ENCODE assay signal across 21 cellular contexts in the genomic region with DNA sequence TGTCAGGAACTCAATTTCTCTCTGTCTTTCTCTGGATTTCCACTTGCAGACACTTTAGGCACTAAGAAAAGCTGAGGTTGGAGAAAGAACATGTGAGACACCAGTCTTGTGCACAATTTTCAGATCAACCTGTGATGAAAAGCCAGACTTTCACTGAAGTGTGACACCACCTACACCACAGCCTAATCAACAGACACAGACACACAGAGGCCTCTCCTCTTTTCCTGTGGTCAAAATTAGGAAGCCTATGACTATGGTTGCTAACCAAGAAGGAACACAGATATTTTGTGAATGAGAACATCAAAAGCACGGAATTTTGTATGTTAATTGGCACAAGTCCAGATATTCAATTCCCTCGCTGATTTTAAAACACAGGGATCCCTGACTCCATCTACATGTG. TPM values are rescaled to one million over a fixed set of nuclear protein-coding genes. Genes with fewer than 3 reads are reported as not detected.
"Had no signal": no experiment of that assay in that cellular context is flagged by ENCODE, and none has a peak within 500 bp of the region (broad histone marks: within the 10 kb centered on the region; RNA-seq: fewer than 3 reads in every experiment).

No MANE protein-coding gene starts in this region.

RNA-seq across cellular contexts. Expression of a gene that starts 26.1 kb away (rescaled TPM):
- total RNA-seq: kidney, left ventricle myocardium inferior, lower leg skin, lung, mesothelial cell of epicardium, mononuclear cell, natural killer cell, occipital lobe, osteocyte, posterior vena cava, psoas muscle, right atrium auricular region, right lobe of liver, skeletal muscle tissue, smooth muscle cell, temporal lobe, tibial nerve, ureter, vagina had no signal
- polyA plus RNA-seq: immature natural killer cell, lung, psoas muscle, smooth muscle cell, thymus had no signal

RNA-seq across cellular contexts. Expression of a gene that starts 35.5 kb away (rescaled TPM):
- total RNA-seq: kidney, left ventricle myocardium inferior, lower leg skin, lung, mesothelial cell of epicardium, mononuclear cell, natural killer cell, occipital lobe, osteocyte, posterior vena cava, psoas muscle, right atrium auricular region, right lobe of liver, skeletal muscle tissue, smooth muscle cell, temporal lobe, tibial nerve, ureter, vagina had no signal
- polyA plus RNA-seq: immature natural killer cell, lung, psoas muscle, smooth muscle cell, thymus had no signal

RNA-seq across cellular contexts. Expression of a gene that starts 40.3 kb away (rescaled TPM):
- total RNA-seq: kidney, left ventricle myocardium inferior, lower leg skin, lung, mesothelial cell of epicardium, mononuclear cell, natural killer cell, occipital lobe, osteocyte, posterior vena cava, psoas muscle, right atrium auricular region, right lobe of liver, skeletal muscle tissue, smooth muscle cell, temporal lobe, tibial nerve, ureter, vagina had no signal
- polyA plus RNA-seq: immature natural killer cell, lung, psoas muscle, smooth muscle cell, thymus had no signal

RNA-seq across cellular contexts. Expression of a gene that starts 45.0 kb away (rescaled TPM):
- total RNA-seq: kidney, left ventricle myocardium inferior, lower leg skin, lung, mesothelial cell of epicardium, mononuclear cell, natural killer cell, occipital lobe, osteocyte, posterior vena cava, psoas muscle, right atrium auricular region, right lobe of liver, skeletal muscle tissue, smooth muscle cell, temporal lobe, tibial nerve, ureter, vagina had no signal
- polyA plus RNA-seq: immature natural killer cell, lung, psoas muscle, smooth muscle cell, thymus had no signal

RNA-seq across cellular contexts. Expression of a gene that starts 49.8 kb away (rescaled TPM):
- total RNA-seq: kidney, left ventricle myocardium inferior, lower leg skin, lung, mesothelial cell of epicardium, mononuclear cell, natural killer cell, occipital lobe, osteocyte, posterior vena cava, psoas muscle, right atrium auricular region, right lobe of liver, skeletal muscle tissue, smooth muscle cell, temporal lobe, tibial nerve, ureter, vagina had no signal
- polyA plus RNA-seq: immature natural killer cell, lung, psoas muscle, smooth muscle cell, thymus had no signal
